ENCODE assay signal across 1 cellular context in genomic region chr4:73912191-73912590, GRCh38.
TF ChIP-seq lines count a peak whose summit lies in the region.

No MANE protein-coding gene starts in this region.

TF ChIP-seq in GM23338, 12 proteins besides CTCF, POLR2A, EP300 and RAD21:
- TF ChIP-seq EZH2 (IDR thresholded peaks at IDR 0.05; ENCODE audit: low read depth, unreplicated experiment) (no peak), EZH2phosphoT487 (IDR thresholded peaks at IDR 0.05; ENCODE audit: unreplicated experiment) (no peak)
